ENCODE assay signal across 1 cellular context in the genomic region with DNA sequence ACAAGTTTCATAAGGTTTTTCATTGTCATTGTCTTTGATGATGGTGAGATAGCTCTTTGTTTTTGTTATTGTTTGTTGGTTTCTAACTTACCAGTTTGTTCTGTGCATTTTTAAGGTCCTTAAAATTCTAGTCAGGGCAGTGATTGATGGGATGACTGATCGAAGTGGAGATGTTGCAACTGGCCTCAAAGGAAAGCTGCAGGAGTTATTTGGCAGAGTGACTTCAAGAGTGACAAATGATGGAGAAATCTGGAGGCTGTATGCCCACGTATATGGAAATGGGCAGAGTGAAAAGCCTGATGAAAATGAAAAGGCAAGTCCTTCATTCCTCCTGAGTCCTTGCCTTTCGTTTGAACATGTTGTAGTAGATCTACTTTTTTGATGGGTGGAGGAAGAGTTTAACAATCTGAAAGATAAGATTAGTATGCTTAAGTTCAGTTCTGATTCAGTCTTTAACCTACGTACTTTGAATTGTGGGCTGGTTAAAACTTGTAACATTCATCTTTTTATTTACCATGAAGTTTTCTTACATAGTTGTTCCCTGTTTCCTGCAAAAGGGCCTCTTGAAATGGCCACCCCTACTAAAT.
TF ChIP-seq lines count a peak whose summit lies in the region.

No MANE protein-coding gene starts in this region.

TF ChIP-seq in IMR-90, 13 proteins besides CTCF, POLR2A, EP300 and RAD21 (continued from another document):
- TF ChIP-seq MAZ (IDR thresholded peaks at IDR 0.05; ENCODE audit: borderline replicate concordance, low read depth, low read length) (no peak), RFX5 (IDR thresholded peaks at IDR 0.05; ENCODE audit: low read depth, low read length) (no peak), CEBPB (IDR thresholded peaks at IDR 0.05; ENCODE audit: low read depth, low read length) (peak; percentile 42; the same call in 1 of the 2 replicates), SMC3 (IDR thresholded peaks at IDR 0.05; ENCODE audit: low read depth, low read length) (no peak), MAFK (IDR thresholded peaks at IDR 0.05; ENCODE audit: low read depth, low read length) (no peak)
- TF ChIP-seq, protein P1, sequence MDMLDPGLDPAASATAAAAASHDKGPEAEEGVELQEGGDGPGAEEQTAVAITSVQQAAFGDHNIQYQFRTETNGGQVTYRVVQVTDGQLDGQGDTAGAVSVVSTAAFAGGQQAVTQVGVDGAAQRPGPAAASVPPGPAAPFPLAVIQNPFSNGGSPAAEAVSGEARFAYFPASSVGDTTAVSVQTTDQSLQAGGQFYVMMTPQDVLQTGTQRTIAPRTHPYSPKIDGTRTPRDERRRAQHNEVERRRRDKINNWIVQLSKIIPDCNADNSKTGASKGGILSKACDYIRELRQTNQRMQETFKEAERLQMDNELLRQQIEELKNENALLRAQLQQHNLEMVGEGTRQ (IDR thresholded peaks at IDR 0.05; ENCODE audit: low read depth, low read length), result no peak
- TF ChIP-seq, protein P2, sequence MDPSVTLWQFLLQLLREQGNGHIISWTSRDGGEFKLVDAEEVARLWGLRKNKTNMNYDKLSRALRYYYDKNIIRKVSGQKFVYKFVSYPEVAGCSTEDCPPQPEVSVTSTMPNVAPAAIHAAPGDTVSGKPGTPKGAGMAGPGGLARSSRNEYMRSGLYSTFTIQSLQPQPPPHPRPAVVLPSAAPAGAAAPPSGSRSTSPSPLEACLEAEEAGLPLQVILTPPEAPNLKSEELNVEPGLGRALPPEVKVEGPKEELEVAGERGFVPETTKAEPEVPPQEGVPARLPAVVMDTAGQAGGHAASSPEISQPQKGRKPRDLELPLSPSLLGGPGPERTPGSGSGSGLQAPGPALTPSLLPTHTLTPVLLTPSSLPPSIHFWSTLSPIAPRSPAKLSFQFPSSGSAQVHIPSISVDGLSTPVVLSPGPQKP (IDR thresholded peaks at IDR 0.05; ENCODE audit: borderline replicate concordance, low read depth, low read length), result no peak
